ENCODE assay signal across 23 cellular contexts in genomic region chr18:45408218-45408617, GRCh38.
DNase-seq lines count a peak whose midpoint lies in the region; ATAC-seq and TF ChIP-seq lines count a peak whose summit lies in the region.
"Had no signal": no experiment of that assay in that cellular context is flagged by ENCODE, and none has a peak within 500 bp of the region (broad histone marks: within the 10 kb centered on the region; RNA-seq: fewer than 3 reads in every experiment).

No MANE protein-coding gene starts in this region.

- WGBS in GM23248 (ENCODE audit: low coverage in 1 of 2, low lambda C conversion rate in 2 of 2, missing lambda C conversion rate in 2 of 2), 2 experiments, result 97 to 100% methylated on average over 1 of the region's 1 CpG

- no peak overlapping the region for H3K9ac ChIP-seq in GM23248
- H3K9ac ChIP-seq: BLaER1 had no signal

- no peaks in the 10 kb centered on the region for H4K20me1 ChIP-seq in GM23248 (ENCODE audit: insufficient read depth)
- H4K20me1 ChIP-seq: BLaER1 had no signal

- H3K4me1 ChIP-seq in GM23248 (ENCODE audit: insufficient read depth), result peaks cover 19% of the 10 kb centered on the region
- no peaks in the 10 kb centered on the region for H3K4me1 ChIP-seq in left lung
- H3K4me1 ChIP-seq: BLaER1, Caco-2, HAP-1 had no signal

- H3K27ac ChIP-seq in GM23248, result no peak overlapping the region
- H3K27ac ChIP-seq in left lung, result no peak overlapping the region
- H3K27ac ChIP-seq: BLaER1, HL-60 had no signal

- TF ChIP-seq CTCF in AG10803 (conservative IDR thresholded peaks at IDR 0.05; ENCODE audit: low read length), result no peak
- no peak for TF ChIP-seq CTCF in epithelial cell of esophagus (IDR thresholded peaks at IDR 0.05; ENCODE audit: insufficient read depth, low read depth, low read length, missing control alignments)
- no peak for TF ChIP-seq CTCF in left lung (IDR thresholded peaks at IDR 0.05)

- H3K9me3 ChIP-seq in GM23248 (ENCODE audit: low read depth) (no peaks in the 10 kb centered on the region), left lung (no peaks in the 10 kb centered on the region)
- H3K9me3 ChIP-seq: Caco-2, HAP-1 had no signal

- H2AFZ ChIP-seq in GM23248, result no peak overlapping the region
- H2AFZ ChIP-seq: GM23338 had no signal

- ATAC-seq in left lung, result peak; percentile 59
- ATAC-seq in HG02938 (IDR thresholded peaks at IDR 0.05; ENCODE audit: unreplicated experiment), result no peak
- ATAC-seq: GM23338 had no signal

- H3F3A ChIP-seq in GM23248 (ENCODE audit: insufficient read depth), result peaks cover 9% of the 10 kb centered on the region; the same call in 1 of the 2 replicates

- no peaks in the 10 kb centered on the region for H3K79me2 ChIP-seq in GM23248 (ENCODE audit: insufficient read depth)

- H3K4me3 ChIP-seq in AG10803 (ENCODE audit: low read length), result no peak overlapping the region
- H3K4me3 ChIP-seq in GM23248, result no peak overlapping the region
- H3K4me3 ChIP-seq in epithelial cell of esophagus (ENCODE audit: low read length), result no peak overlapping the region
- no peak overlapping the region for H3K4me3 ChIP-seq in left lung
- H3K4me3 ChIP-seq: BLaER1, GM23338, HAP-1 had no signal

- no peaks in the 10 kb centered on the region for H3K36me3 ChIP-seq in GM23248 (ENCODE audit: low read depth)
- no peaks in the 10 kb centered on the region for H3K36me3 ChIP-seq in left lung
- H3K36me3 ChIP-seq: BLaER1, HAP-1 had no signal

- H3K9me2 ChIP-seq in GM23248 (ENCODE audit: insufficient read depth), result no peaks in the 10 kb centered on the region

- peak; percentile 32 for DNase-seq in AG10803 (ENCODE audit: low read depth)
- DNase-seq in GM23248, result peak; percentile 9
- DNase-seq in epithelial cell of esophagus (ENCODE audit: low read depth), result peak; percentile 28
- no peak for DNase-seq in left lung
- no peak for DNase-seq in OCI-M2 (lab: John Stamatoyannopoulos, UW; ENCODE audit: unreplicated experiment)
- no peak for DNase-seq in SW 1271 (lab: John Stamatoyannopoulos, UW)
- DNase-seq: Caco-2; CD4-positive, alpha-beta memory T cell; DMS 273 treated with DMSO at 0.1 percent for 48 hours; KBM-7; MM.1S; NCI-H1048; NCI-H2029 treated with DMSO at 0.1 percent for 48 hours; NCI-H2171 treated with DMSO at 0.1 percent for 48 hours; NCI-H524 treated with DMSO at 0.1 percent for 48 hours; NCI-H82; OCI-M1; SHP77 had no signal

- in situ Hi-C loops in GM23248 (cut with MboI), result no loop called here

- intact Hi-C loops in left lung (cut with DNase I), result no loop called here

- H3K27me3 ChIP-seq in GM23248 (replicated peaks; ENCODE audit: insufficient read depth), result no peaks in the 10 kb centered on the region
- H3K27me3 ChIP-seq in left lung, result no peaks in the 10 kb centered on the region
- H3K27me3 ChIP-seq: BLaER1 had no signal

- no peak overlapping the region for H3K4me2 ChIP-seq in GM23248 (ENCODE audit: unreplicated experiment)
- H3K4me2 ChIP-seq: BLaER1, GM23338 had no signal

Comparison
In these comparisons a context has a peak if more than half of its experiments do, and no peak if none do; other contexts are left out.
1. DNase-seq: peak in AG10803 (single experiment), GM23248 (single experiment) and epithelial cell of esophagus (single experiment); none in left lung (0 of 2), OCI-M2 (single experiment) and SW 1271 (0 of 2).